In genomic region chr9:90065001-90065400, GRCh38 we compare ENCODE assay signal across 16 cellular contexts.
DNase-seq lines count a peak whose midpoint lies in the region; ATAC-seq lines count a peak whose summit lies in the region.
"Had no signal": no experiment of that assay in that cellular context is flagged by ENCODE, and none has a peak within 500 bp of the region (broad histone marks: within the 10 kb centered on the region; RNA-seq: fewer than 3 reads in every experiment).

No MANE protein-coding gene starts in this region.

- ATAC-seq in activated CD4-positive, CD25-positive, alpha-beta regulatory T cell treated with anti-CD3 and anti-CD28 coated beads, Interleukin-2, amount 50 U/mL, for 24 hours: no peak
- ATAC-seq: HCT116 had no signal

- DNase-seq in DMS 273 (lab: John Stamatoyannopoulos, UW; ENCODE audit: unreplicated experiment) (peak; percentile 29), DMS 273 treated with DMSO at 0.1 percent for 48 hours (lab: John Stamatoyannopoulos, UW) (no peak), astrocyte of the hippocampus (ENCODE audit: low read depth, low spot score) (peak; percentile 8), islet precursor cell (peak; percentile 44), stromal cell of bone marrow (ENCODE audit: low read depth) (peak; percentile 41), NCI-H1694 (lab: John Stamatoyannopoulos, UW) (no peak), activated T-cell treated with anti-CD3 and anti-CD28 coated beads for 4 hours (no peak)
- DNase-seq: CD8-positive, alpha-beta memory T cell; GM23248; MM.1S; NCI-H1105; NCI-H187 treated with DMSO at 0.1 percent for 48 hours; NCI-H446; OCI-M1 had no signal

Comparison
In these comparisons a context has a peak if more than half of its experiments do, and no peak if none do; other contexts are left out.
1. DNase-seq: peak in DMS 273 (single experiment), astrocyte of the hippocampus (single experiment), islet precursor cell (single experiment) and stromal cell of bone marrow (single experiment); none in DMS 273 treated with DMSO at 0.1 percent for 48 hours (single experiment), NCI-H1694 (single experiment) and activated T-cell treated with anti-CD3 and anti-CD28 coated beads for 4 hours (single experiment).